19 cellular contexts compared by ENCODE assay signal in the genomic region with DNA sequence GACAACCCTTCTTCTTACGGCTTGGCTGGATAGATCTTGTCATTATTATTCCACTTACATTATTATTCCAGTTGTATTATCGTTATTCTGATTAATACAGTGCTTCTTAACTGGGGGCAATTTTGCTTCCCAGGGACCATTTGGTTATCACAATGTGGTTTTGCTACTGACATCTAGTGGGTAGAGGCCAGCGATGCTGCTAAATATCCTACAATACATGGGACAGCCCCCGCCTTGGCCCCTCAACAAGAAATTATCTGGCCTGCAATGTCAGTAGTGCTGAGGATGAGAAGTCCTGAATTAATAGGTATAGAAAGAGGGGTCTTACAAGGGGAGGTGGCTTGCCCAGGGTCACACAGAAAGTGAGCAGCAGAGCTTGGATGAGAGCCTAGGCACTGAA.
DNase-seq lines count a peak whose midpoint lies in the region; ATAC-seq, FAIRE-seq and TF ChIP-seq lines count a peak whose summit lies in the region.
"Had no signal": no experiment of that assay in that cellular context is flagged by ENCODE, and none has a peak within 500 bp of the region (broad histone marks: within the 10 kb centered on the region; RNA-seq: fewer than 3 reads in every experiment).

No MANE protein-coding gene starts in this region.

- CTCF ChIA-PET in HepG2 (lab: Yijun Ruan, JAX; ENCODE audit: low intra/inter-chr PET ratio, low total read pairs) = interaction anchor here (1.1 kb wide), 1 partner anchor 111 kb away, joined by 3 read pairs; no protein-coding TSS in a partner anchor

- peaks cover 19% of the 10 kb centered on the region for H3K27me3 Mint-ChIP-seq in HFFc6 (ENCODE audit: insufficient read depth)

- H4K20me1 ChIP-seq in HepG2 (ENCODE audit: insufficient read depth, low read length) = no peaks in the 10 kb centered on the region

- no peak overlapping the region for H3K9ac ChIP-seq in HepG2 (ENCODE audit: insufficient read depth, low read depth, low read length)

- H3K36me3 ChIP-seq in HepG2 (replicated peaks in 1 of 2; ENCODE audit: control insufficient read depth in 1 of 2, insufficient read depth in 2 of 2, low read length in 2 of 2) = no peaks in the 10 kb centered on the region
- H3K36me3 ChIP-seq: ascending aorta, thyroid gland had no signal

- no peaks in the 10 kb centered on the region for H3K4me1 Mint-ChIP-seq in HFFc6 (ENCODE audit: low read depth)
- H3K4me1 Mint-ChIP-seq: activated T-helper 17 cell treated with anti-CD3 and anti-CD28 coated beads, Interleukin-2, amount 50 U/mL, for 72 hours; B cell had no signal

- H3K4me3 ChIP-seq in astrocyte of the cerebellum (ENCODE audit: low read depth, low read length) (no peak overlapping the region), HepG2 (replicated peaks in 1 of 3; ENCODE audit: insufficient read depth in 1 of 3, low read depth in 2 of 3, low read length in 3 of 3) (no peak overlapping the region)
- H3K4me3 ChIP-seq: ascending aorta, thyroid gland had no signal

- no peak overlapping the region for H3K27ac Mint-ChIP-seq in HFFc6
- H3K27ac Mint-ChIP-seq: activated CD4-positive, alpha-beta memory T cell treated with anti-CD3 and anti-CD28 coated beads for 36 hours; activated T-helper 17 cell treated with anti-CD3 and anti-CD28 coated beads, Interleukin-2, amount 50 U/mL, for 72 hours; B cell; T-helper 2 cell treated with Interferon-gamma antibody and Interleukin-4, amounts not matched to agents 5 μg/mL and 100 μg/mL, for 36 hours had no signal

- no peaks in the 10 kb centered on the region for H3K9me3 ChIP-seq in HepG2 (ENCODE audit: low read length)
- H3K9me3 ChIP-seq: ascending aorta, thyroid gland had no signal

- H3K27me3 ChIP-seq in HepG2 (ENCODE audit: control insufficient read depth in 1 of 2, insufficient read depth in 2 of 2, low read length in 2 of 2) = peaks cover 2 to 31% of the 10 kb centered on the region in 2 experiments; a peak in 4 of 5 replicates
- H3K27me3 ChIP-seq: ascending aorta, thyroid gland had no signal

- no peaks in the 10 kb centered on the region for H3K36me3 Mint-ChIP-seq in HFFc6 (ENCODE audit: low read depth)
- H3K36me3 Mint-ChIP-seq: activated CD4-positive, alpha-beta memory T cell treated with anti-CD3 and anti-CD28 coated beads for 36 hours had no signal

- no peaks in the 10 kb centered on the region for H3K79me2 ChIP-seq in HepG2 (ENCODE audit: insufficient read depth, low read length)

- H3K9me3 Mint-ChIP-seq in HFFc6 = no peaks in the 10 kb centered on the region
- H3K9me3 Mint-ChIP-seq: activated CD4-positive, alpha-beta memory T cell treated with anti-CD3 and anti-CD28 coated beads for 36 hours; activated T-helper 17 cell treated with anti-CD3 and anti-CD28 coated beads, Interleukin-2, amount 50 U/mL, for 72 hours; T-helper 2 cell treated with Interferon-gamma antibody and Interleukin-4, amounts not matched to agents 5 μg/mL and 100 μg/mL, for 36 hours had no signal

- FAIRE-seq in HepG2 (lab: Jason Lieb, UNC) = no peak

- H2AFZ ChIP-seq in HepG2 (ENCODE audit: low read length) = no peak overlapping the region

- POLR2A ChIA-PET in HepG2 (lab: Yijun Ruan, JAX) = no interaction called here

- TF ChIP-seq EP300 in HepG2 (IDR thresholded peaks at IDR 0.05; ENCODE audit: low read depth in 2 of 2, low read length in 2 of 2) (no peak), HepG2 (CRISPR knock-in tag; IDR thresholded peaks at IDR 0.05; ENCODE audit: borderline replicate concordance) (no peak)

- in situ Hi-C loops in astrocyte of the cerebellum (cut with HindIII; ENCODE audit: low sequenced_read_pairs) (no loop called here), HepG2 (cut with HindIII; ENCODE audit: extremely low pct_ligation_motif_present, low pct_unique_long_range_greater_than_20kb) (loop anchor here (25.0 kb wide), 2 partner anchors 770 to 1345 kb away; no protein-coding TSS in a partner anchor)

- TF ChIP-seq POLR2A in HepG2 (IDR thresholded peaks at IDR 0.05; ENCODE audit: insufficient read depth in 1 of 2, low read depth in 2 of 2, low read length in 2 of 2) (no peak), erythroblast (IDR thresholded peaks at IDR 0.05; ENCODE audit: low read length) (no peak)

- H3K27ac ChIP-seq in HepG2 (ENCODE audit: extremely low read length, insufficient read depth, low read length) = no peak overlapping the region
- H3K27ac ChIP-seq: ascending aorta, RWPE1, thyroid gland had no signal

- DNase-seq in AG09319 (ENCODE audit: extremely low read depth, low read depth) (no peak), HFFc6 (no peak), astrocyte of the cerebellum (ENCODE audit: low read depth) (no peak), HepG2 (ENCODE audit: low spot score) (no peak), erythroblast (lab: John Stamatoyannopoulos, UW) (no peak), NCI-H446 (lab: John Stamatoyannopoulos, UW) (no peak)
- DNase-seq: activated CD4-positive, alpha-beta memory T cell treated with anti-CD3 and anti-CD28 coated beads for 36 hours; effector CD8-positive, alpha-beta T cell; EL; NCI-H1436 treated with DMSO at 0.1 percent for 48 hours; NCI-H446 treated with DMSO at 0.1 percent for 48 hours; thyroid gland had no signal

- H3K4me1 ChIP-seq in HepG2 (ENCODE audit: insufficient read depth, low read length) = no peaks in the 10 kb centered on the region
- H3K4me1 ChIP-seq: ascending aorta, thyroid gland had no signal

- WGBS in HepG2 (ENCODE audit: low lambda C conversion rate) = 1% methylated on average over 4 of the region's 4 CpGs

- H3K4me3 Mint-ChIP-seq in HFFc6 = no peak overlapping the region
- H3K4me3 Mint-ChIP-seq: activated CD4-positive, alpha-beta memory T cell treated with anti-CD3 and anti-CD28 coated beads for 36 hours; activated T-helper 17 cell treated with anti-CD3 and anti-CD28 coated beads, Interleukin-2, amount 50 U/mL, for 72 hours; B cell; T-helper 2 cell treated with Interferon-gamma antibody and Interleukin-4, amounts not matched to agents 5 μg/mL and 100 μg/mL, for 36 hours had no signal

- no peak overlapping the region for H3K4me2 ChIP-seq in HepG2 (ENCODE audit: low read depth, low read length)

- TF ChIP-seq RAD21 in HepG2 (CRISPR knock-in tag; IDR thresholded peaks at IDR 0.05) = no peak

- intact Hi-C loops in HepG2 (cut with micrococcal nuclease; ENCODE audit: unreplicated experiment) = loop anchor here (10.0 kb wide), 1 partner anchor 107 kb away; the partner anchor contains the start of genes MECR and PTPRU

- ATAC-seq in HepG2 = peak; percentile 39; the same call in 2 of the 3 replicates
- ATAC-seq in GM18519 (IDR thresholded peaks at IDR 0.05; ENCODE audit: low FRiP score, unreplicated experiment) = no peak
- no peak for ATAC-seq in HG02759 (IDR thresholded peaks at IDR 0.05; ENCODE audit: unreplicated experiment)
- ATAC-seq: activated T-helper 17 cell treated with anti-CD3 and anti-CD28 coated beads, Interleukin-2, amount 50 U/mL, for 72 hours had no signal

- TF ChIP-seq CTCF in AG09319 (IDR thresholded peaks at IDR 0.05; ENCODE audit: low read depth, low read length) (peak; percentile 21), HFFc6 (IDR thresholded peaks at IDR 0.05) (peak; percentile 35; the same call in 1 of the 2 replicates), astrocyte of the cerebellum (IDR thresholded peaks at IDR 0.05; ENCODE audit: low read depth, low read length, missing control alignments) (peak; percentile 38), HepG2 (CRISPR knock-in tag; IDR thresholded peaks at IDR 0.05) (0 out of 2 replicates have a peak, but pooled peaks have one; percentile 13)

- no TSS peak for BruUV-seq in HepG2 (replicated peaks; lab: Mats Ljungman, UMichigan)

TF ChIP-seq in HepG2, 621 proteins besides CTCF, POLR2A, EP300 and RAD21:
- TF ChIP-seq ZNF746 (CRISPR knock-in tag; IDR thresholded peaks at IDR 0.05) = no peak
- TF ChIP-seq FOXK1 (CRISPR knock-in tag; IDR thresholded peaks at IDR 0.05; ENCODE audit: borderline replicate concordance, low read depth) = no peak
- TF ChIP-seq, protein P1, sequence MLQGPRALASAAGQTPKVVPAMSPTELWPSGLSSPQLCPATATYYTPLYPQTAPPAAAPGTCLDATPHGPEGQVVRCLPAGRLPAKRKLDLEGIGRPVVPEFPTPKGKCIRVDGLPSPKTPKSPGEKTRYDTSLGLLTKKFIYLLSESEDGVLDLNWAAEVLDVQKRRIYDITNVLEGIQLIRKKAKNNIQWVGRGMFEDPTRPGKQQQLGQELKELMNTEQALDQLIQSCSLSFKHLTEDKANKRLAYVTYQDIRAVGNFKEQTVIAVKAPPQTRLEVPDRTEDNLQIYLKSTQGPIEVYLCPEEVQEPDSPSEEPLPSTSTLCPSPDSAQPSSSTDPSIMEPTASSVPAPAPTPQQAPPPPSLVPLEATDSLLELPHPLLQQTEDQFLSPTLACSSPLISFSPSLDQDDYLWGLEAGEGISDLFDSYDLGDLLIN (CRISPR knock-in tag; IDR thresholded peaks at IDR 0.05; ENCODE audit: borderline replicate concordance) = no peak
- TF ChIP-seq, protein P2, sequence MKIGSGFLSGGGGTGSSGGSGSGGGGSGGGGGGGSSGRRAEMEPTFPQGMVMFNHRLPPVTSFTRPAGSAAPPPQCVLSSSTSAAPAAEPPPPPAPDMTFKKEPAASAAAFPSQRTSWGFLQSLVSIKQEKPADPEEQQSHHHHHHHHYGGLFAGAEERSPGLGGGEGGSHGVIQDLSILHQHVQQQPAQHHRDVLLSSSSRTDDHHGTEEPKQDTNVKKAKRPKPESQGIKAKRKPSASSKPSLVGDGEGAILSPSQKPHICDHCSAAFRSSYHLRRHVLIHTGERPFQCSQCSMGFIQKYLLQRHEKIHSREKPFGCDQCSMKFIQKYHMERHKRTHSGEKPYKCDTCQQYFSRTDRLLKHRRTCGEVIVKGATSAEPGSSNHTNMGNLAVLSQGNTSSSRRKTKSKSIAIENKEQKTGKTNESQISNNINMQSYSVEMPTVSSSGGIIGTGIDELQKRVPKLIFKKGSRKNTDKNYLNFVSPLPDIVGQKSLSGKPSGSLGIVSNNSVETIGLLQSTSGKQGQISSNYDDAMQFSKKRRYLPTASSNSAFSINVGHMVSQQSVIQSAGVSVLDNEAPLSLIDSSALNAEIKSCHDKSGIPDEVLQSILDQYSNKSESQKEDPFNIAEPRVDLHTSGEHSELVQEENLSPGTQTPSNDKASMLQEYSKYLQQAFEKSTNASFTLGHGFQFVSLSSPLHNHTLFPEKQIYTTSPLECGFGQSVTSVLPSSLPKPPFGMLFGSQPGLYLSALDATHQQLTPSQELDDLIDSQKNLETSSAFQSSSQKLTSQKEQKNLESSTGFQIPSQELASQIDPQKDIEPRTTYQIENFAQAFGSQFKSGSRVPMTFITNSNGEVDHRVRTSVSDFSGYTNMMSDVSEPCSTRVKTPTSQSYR (CRISPR knock-in tag; IDR thresholded peaks at IDR 0.05; ENCODE audit: borderline replicate concordance) = no peak
